8 cellular contexts compared by ENCODE assay signal in the genomic region with DNA sequence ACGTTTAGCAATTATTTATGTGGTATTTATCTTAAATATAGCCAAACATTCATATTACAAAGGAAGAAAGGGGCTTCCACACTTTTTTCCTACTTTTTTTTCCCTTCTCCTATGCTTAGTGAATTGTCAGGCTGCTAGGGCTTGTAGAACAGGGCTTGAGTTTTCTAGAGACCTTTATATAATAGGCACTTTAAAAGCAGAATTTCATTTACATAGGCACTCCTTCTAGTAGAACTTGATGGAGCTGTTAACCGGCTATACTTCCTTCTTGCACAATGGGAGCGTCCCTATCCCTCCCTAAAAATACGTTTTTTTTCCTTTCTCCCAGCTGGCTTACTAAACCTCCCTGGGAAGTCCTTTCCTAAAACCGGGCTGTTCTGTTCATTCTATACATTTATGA. TPM values are rescaled to one million over a fixed set of nuclear protein-coding genes. Genes with fewer than 3 reads are reported as not detected.
DNase-seq lines count a peak whose midpoint lies in the region; ATAC-seq and TF ChIP-seq lines count a peak whose summit lies in the region.

No MANE protein-coding gene starts in this region.

- peak overlapping the region; percentile 97 for H3K9ac ChIP-seq in HUES6 (ENCODE audit: low read length)

- H3K36me3 ChIP-seq in HUES6 (ENCODE audit: control insufficient read depth, insufficient read depth, low read length) (peaks cover 30% of the 10 kb centered on the region), body of pancreas (replicated peaks in 1 of 2; ENCODE audit: insufficient read depth in 1 of 2, low read depth in 2 of 2) (no peaks in the 10 kb centered on the region), mesodermal cell (ENCODE audit: control insufficient read depth, insufficient read depth, low read length) (peaks cover 45% of the 10 kb centered on the region)

- DNase-seq in AG04449 (ENCODE audit: low read depth, low spot score), result no peak
- DNase-seq in body of pancreas, result no peak
- no peak for DNase-seq in ACHN
- DNase-seq in head of caudate nucleus, result no peak

- H3K4me3 ChIP-seq in AG04449 (ENCODE audit: low read depth, low read length), result peak overlapping the region; percentile 79
- H3K4me3 ChIP-seq in HUES6 (ENCODE audit: low read depth, low read length), result peak overlapping the region; percentile 93
- H3K4me3 ChIP-seq in body of pancreas, result peak overlapping the region; percentile 64 to 78
- peak overlapping the region; percentile 79 for H3K4me3 ChIP-seq in mesodermal cell (ENCODE audit: extremely low read depth, insufficient read depth, low read length, poor library complexity, severe bottlenecking)

- CTCF ChIA-PET in AG04449 (lab: Yijun Ruan, JAX), result interaction anchor here (0.6 to 4.8 kb wide), 37 partner anchors 8 to 914 kb away, joined by 3 to 38 read pairs (median 3); a partner anchor contains a TSS

- H3K4me1 ChIP-seq in HUES6 (ENCODE audit: control insufficient read depth, insufficient read depth, low read length), result peaks cover 17% of the 10 kb centered on the region
- H3K4me1 ChIP-seq in body of pancreas, result peaks cover 44% of the 10 kb centered on the region
- H3K4me1 ChIP-seq in mesodermal cell (ENCODE audit: control insufficient read depth, insufficient read depth, low read length, poor library complexity, severe bottlenecking), result peaks cover 16% of the 10 kb centered on the region

- 10 to 20% methylated on average over 5 of the region's 5 CpGs for WGBS in body of pancreas, 2 donors
- WGBS in mesodermal cell (ENCODE audit: insufficient coverage in 2 of 2), 2 experiments, result 17 to 21% methylated on average over 1 to 2 of the region's 5 CpGs

- H3K27me3 ChIP-seq in HUES6 (ENCODE audit: control insufficient read depth, insufficient read depth, low read length) (peaks cover 9% of the 10 kb centered on the region; the same call in 1 of the 2 replicates), body of pancreas (no peaks in the 10 kb centered on the region)

- POLR2A ChIA-PET in AG04449 (lab: Yijun Ruan, JAX), result interaction anchor here (0.6 to 2.1 kb wide), 6 partner anchors 19 to 914 kb away, joined by 3 to 9 read pairs (median 3); no protein-coding TSS in a partner anchor

- H3K27ac ChIP-seq in HUES6 (ENCODE audit: low read depth, low read length) (no peak overlapping the region), body of pancreas (peak overlapping the region in 3 of 4 donors; percentile 97 to 100 (median 99)), mesodermal cell (ENCODE audit: low read depth, low read length, severe bottlenecking) (peak overlapping the region; percentile 97)

- TF ChIP-seq CTCF in AG04449 (IDR thresholded peaks at IDR 0.05; ENCODE audit: insufficient read depth, low read length, missing control alignments), result no peak
- TF ChIP-seq CTCF in body of pancreas (IDR thresholded peaks at IDR 0.05), result no peak

- in situ Hi-C loops in ACHN (cut with HindIII; ENCODE audit: low pct_ligation_motif_present, low pct_unique_long_range_greater_than_20kb, low sequenced_read_pairs), result no loop called here

- ATAC-seq in body of pancreas (no peak), GM19397 (IDR thresholded peaks at IDR 0.05; ENCODE audit: unreplicated experiment) (no peak), HG03439 (IDR thresholded peaks at IDR 0.05; ENCODE audit: unreplicated experiment) (no peak)

- H3K9me3 ChIP-seq in HUES6 (ENCODE audit: control insufficient read depth, insufficient read depth, low read depth, low read length) (no peaks in the 10 kb centered on the region), body of pancreas (no peaks in the 10 kb centered on the region), mesodermal cell (ENCODE audit: control insufficient read depth, low read length) (no peaks in the 10 kb centered on the region)

- intact Hi-C loops in body of pancreas (cut with DNase I) (no loop called here), head of caudate nucleus (cut with DNase I) (loop anchor here (1.0 to 10.0 kb wide), 3 partner anchors 83 to 527 kb away; no protein-coding TSS in a partner anchor)

- no peak for TF ChIP-seq POLR2A in body of pancreas (IDR thresholded peaks at IDR 0.05)

RNA-seq across cellular contexts. Expression of a gene that starts 1.1 kb away (rescaled TPM):
- total RNA-seq in body of pancreas, result 10 to 100 TPM in 1 of 2 donors, 1 to 10 TPM in 1; 4.6 to 11.2 TPM
- 37.4 TPM for polyA plus RNA-seq in mesodermal cell (2013, experiment 1 of 2)
- 35.8 TPM for polyA plus RNA-seq in mesodermal cell (2013, experiment 2 of 2)

RNA-seq across cellular contexts. Expression of a gene that starts 17.3 kb away (rescaled TPM):
- under 1 TPM in 1 of 2 donors, not detected in 1; 0.78 TPM for total RNA-seq in body of pancreas
- polyA plus RNA-seq in mesodermal cell (2013, experiment 1 of 2), result 0.70 TPM
- polyA plus RNA-seq in mesodermal cell (2013, experiment 2 of 2), result 0.66 TPM
